22 cellular contexts compared by ENCODE assay signal in genomic region chr15:66047321-66048024, GRCh38.
"Had no signal": no experiment of that assay in that cellular context is flagged by ENCODE, and none has a peak within 500 bp of the region (broad histone marks: within the 10 kb centered on the region; RNA-seq: fewer than 3 reads in every experiment).

No MANE protein-coding gene starts in this region.

- H3K27me3 ChIP-seq: breast epithelium, gastrocnemius medialis, suprapubic skin had no signal

- H2AFZ ChIP-seq: parathyroid adenoma had no signal

- H3K27ac ChIP-seq: breast epithelium, dorsolateral prefrontal cortex, esophagus squamous epithelium, gastrocnemius medialis, left ventricle myocardium inferior, parathyroid adenoma, stomach, suprapubic skin, tibial nerve had no signal

- H3K36me3 ChIP-seq: breast epithelium, esophagus squamous epithelium, gastrocnemius medialis, left ventricle myocardium inferior, stomach, suprapubic skin, tibial nerve had no signal

- H3K9me3 ChIP-seq: breast epithelium, esophagus squamous epithelium, gastrocnemius medialis, left ventricle myocardium inferior, suprapubic skin had no signal

- H3K4me1 ChIP-seq: breast epithelium, esophagus squamous epithelium, left ventricle myocardium inferior, parathyroid adenoma, suprapubic skin, tibial nerve had no signal

- H3K79me2 ChIP-seq: parathyroid adenoma had no signal

- H3K9ac ChIP-seq: parathyroid adenoma had no signal

- DNase-seq: activated CD4-positive, alpha-beta memory T cell treated with anti-CD3 and anti-CD28 coated beads for 36 hours; activated CD4-positive, alpha-beta T cell treated with anti-CD3 and anti-CD28 coated beads for 4 hours; activated CD4-positive, CD25-positive, alpha-beta regulatory T cell; activated effector memory CD4-positive, alpha-beta T cell treated with Interleukin-2 at 50 U/mL for 16 hours; activated naive CD4-positive, alpha-beta T cell treated with anti-CD3 and anti-CD28 coated beads for 36 hours; activated naive CD8-positive, alpha-beta T cell treated with anti-CD3 and anti-CD28 coated beads, Interleukin-2, amount 10 ng/mL, durations not matched to agents 7 days and 5 days; activated T-cell treated with anti-CD3 and anti-CD28 coated beads, Interleukin-2, amount 50 U/mL, for 72 hours; amniotic stem cell; dorsolateral prefrontal cortex; effector memory CD8-positive, alpha-beta T cell; esophagus squamous epithelium; gastrocnemius medialis; hippocampal formation; kidney glomerular epithelial cell; left ventricle myocardium inferior; small intestine; stimulated activated CD4-positive, alpha-beta T cell treated with anti-CD3 and anti-CD28 coated beads, Interleukin-2, amount 100 ng/mL, for 24 hours; stomach had no signal

- H3K4me3 ChIP-seq: breast epithelium, dorsolateral prefrontal cortex, esophagus squamous epithelium, gastrocnemius medialis, left ventricle myocardium inferior, stomach, suprapubic skin, tibial nerve had no signal
